19 cellular contexts compared by ENCODE assay signal in genomic region chr4:61461956-61462355, GRCh38.
DNase-seq lines count a peak whose midpoint lies in the region; ATAC-seq, FAIRE-seq and TF ChIP-seq lines count a peak whose summit lies in the region.
"Had no signal": no experiment of that assay in that cellular context is flagged by ENCODE, and none has a peak within 500 bp of the region (broad histone marks: within the 10 kb centered on the region; RNA-seq: fewer than 3 reads in every experiment).

No MANE protein-coding gene starts in this region.

- H3K9me3 Mint-ChIP-seq in osteocyte (ENCODE audit: unreplicated experiment): no peaks in the 10 kb centered on the region
- H3K9me3 Mint-ChIP-seq: H9 had no signal

- dilution Hi-C loops in endothelial cell of umbilical vein (cut with MboI; ENCODE audit: extremely low pct_ligation_motif_present, low sequenced_read_pairs): no loop called here

- no peaks in the 10 kb centered on the region for H3K9me1 ChIP-seq in endothelial cell of umbilical vein (replicated peaks; ENCODE audit: control insufficient read depth, extremely low read depth, insufficient read depth, low read length)

- H3K27ac Mint-ChIP-seq in osteocyte (ENCODE audit: unreplicated experiment): peak overlapping the region; percentile 75

- H3K9me3 ChIP-seq in PC-3 (ENCODE audit: low read length): no peaks in the 10 kb centered on the region
- H3K9me3 ChIP-seq in endothelial cell of umbilical vein (replicated peaks; ENCODE audit: control insufficient read depth, insufficient read depth, low read length): no peaks in the 10 kb centered on the region
- H3K9me3 ChIP-seq: SJCRH30 had no signal

- no peak for FAIRE-seq in endothelial cell of umbilical vein (lab: Jason Lieb, UNC)
- FAIRE-seq: K562 had no signal

- no peaks in the 10 kb centered on the region for H3K9me2 ChIP-seq in PC-3 (replicated peaks; ENCODE audit: low read length)

- peaks cover 17% of the 10 kb centered on the region for H3F3A ChIP-seq in PC-3 (ENCODE audit: low read length, unreplicated experiment)

- CTCF ChIA-PET in PC-3 (lab: Charles Lee): no interaction called here
- CTCF ChIA-PET in endothelial cell of umbilical vein (lab: Charles Lee): no interaction called here

- H2AFZ ChIP-seq in ACC112 (ENCODE audit: low read length, unreplicated experiment): peak overlapping the region; percentile 49
- peak overlapping the region; percentile 48 for H2AFZ ChIP-seq in PC-3 (ENCODE audit: low read length)
- H2AFZ ChIP-seq in endothelial cell of umbilical vein (ENCODE audit: low read depth, low read length): no peak overlapping the region

- no peaks in the 10 kb centered on the region for H3K27me3 ChIP-seq in ACC112 (ENCODE audit: insufficient read depth, low read length)
- no peaks in the 10 kb centered on the region for H3K27me3 ChIP-seq in PC-3 (ENCODE audit: low read length)
- no peaks in the 10 kb centered on the region for H3K27me3 ChIP-seq in endothelial cell of umbilical vein (ENCODE audit: control insufficient read depth in 2 of 2, insufficient read depth in 2 of 2, low read length in 2 of 2)
- H3K27me3 ChIP-seq: SJCRH30 had no signal

- H3K4me3 ChIP-seq in ACC112 (ENCODE audit: low read depth, low read length): peak overlapping the region; percentile 36; the same call in 1 of the 2 replicates
- peak overlapping the region; percentile 40; the same call in 1 of the 2 replicates for H3K4me3 ChIP-seq in PC-3 (ENCODE audit: low read length)
- no peak overlapping the region for H3K4me3 ChIP-seq in endothelial cell of umbilical vein (replicated peaks in 1 of 3; ENCODE audit: insufficient read depth in 1 of 3, low read depth in 1 of 3, low read length in 3 of 3)
- H3K4me3 ChIP-seq: K562, SJCRH30 had no signal

- H3K9ac ChIP-seq in PC-3 (ENCODE audit: low read length) (peak overlapping the region; percentile 58), endothelial cell of umbilical vein (replicated peaks; ENCODE audit: extremely low read depth, insufficient read depth, low read length) (no peak overlapping the region)

- TF ChIP-seq POLR2A in endothelial cell of umbilical vein (IDR thresholded peaks at IDR 0.05; ENCODE audit: low read depth, low read length): no peak

- no peaks in the 10 kb centered on the region for H4K20me1 ChIP-seq in PC-3 (ENCODE audit: low read length)
- no peaks in the 10 kb centered on the region for H4K20me1 ChIP-seq in endothelial cell of umbilical vein (replicated peaks; ENCODE audit: control insufficient read depth, extremely low read depth, insufficient read depth, low read length)

- no peak for DNase-seq in PC-3
- DNase-seq in endothelial cell of umbilical vein (ENCODE audit: low read depth, low spot score): no peak
- DNase-seq in osteocyte (ENCODE audit: extremely low spot score, unreplicated experiment): no peak
- no peak for DNase-seq in HPDE6-E6E7 (ENCODE audit: extremely low spot score)
- DNase-seq in NCI-H2081 (lab: John Stamatoyannopoulos, UW): no peak
- no peak for DNase-seq in retina
- DNase-seq: COR-L47; H9; NCI-H1417; NCI-H187 treated with DMSO at 0.1 percent for 48 hours; NCI-H2171; NK-92 treated with Interleukin-12 subunit alpha and Interleukin-12 subunit beta, amount 100 ng/mL, for 24 hours; SJCRH30 had no signal

- no peaks in the 10 kb centered on the region for H3K27me3 Mint-ChIP-seq in osteocyte (ENCODE audit: unreplicated experiment)

- intact Hi-C loops in PC-3 (cut with micrococcal nuclease) (loop anchor here (1.0 to 10.0 kb wide), 7 partner anchors 18 to 260 kb away; partner anchors contain the start of gene ADGRL3), endothelial cell of umbilical vein (cut with micrococcal nuclease) (no loop called here)

- no peaks in the 10 kb centered on the region for H3K36me3 Mint-ChIP-seq in osteocyte (ENCODE audit: unreplicated experiment)

- no peaks in the 10 kb centered on the region for H3K36me3 ChIP-seq in ACC112 (ENCODE audit: insufficient read depth, low read length)
- no peaks in the 10 kb centered on the region for H3K36me3 ChIP-seq in PC-3 (ENCODE audit: low read depth, low read length)
- H3K36me3 ChIP-seq in endothelial cell of umbilical vein (ENCODE audit: control insufficient read depth in 2 of 2, extremely low read depth in 1 of 2, insufficient read depth in 2 of 2, low read length in 2 of 2): no peaks in the 10 kb centered on the region
- H3K36me3 ChIP-seq: SJCRH30 had no signal

- no peak overlapping the region for H3K4me3 Mint-ChIP-seq in osteocyte (ENCODE audit: unreplicated experiment)
- H3K4me3 Mint-ChIP-seq: H9 had no signal

- POLR2A ChIA-PET in PC-3 (lab: Charles Lee; ENCODE audit: unreplicated experiment) (no interaction called here), endothelial cell of umbilical vein (lab: Charles Lee) (no interaction called here)

- peaks cover 9% of the 10 kb centered on the region for H3K4me1 Mint-ChIP-seq in osteocyte (ENCODE audit: unreplicated experiment)

- H3K4me1 ChIP-seq in ACC112 (ENCODE audit: control insufficient read depth, insufficient read depth, low read length, unreplicated experiment) (peaks cover 25% of the 10 kb centered on the region), PC-3 (ENCODE audit: insufficient read depth, low read length) (peaks cover 28% of the 10 kb centered on the region), endothelial cell of umbilical vein (ENCODE audit: control insufficient read depth, extremely low read depth, insufficient read depth, low read length) (peaks cover 23% of the 10 kb centered on the region)
- H3K4me1 ChIP-seq: SJCRH30 had no signal

- ATAC-seq in PC-3 (peak; percentile 3), HG02852 (IDR thresholded peaks at IDR 0.05; ENCODE audit: unreplicated experiment) (no peak)
- ATAC-seq: K562 had no signal

- H3K79me2 ChIP-seq in ACC112 (ENCODE audit: control insufficient read depth, insufficient read depth, low read length, unreplicated experiment) (no peaks in the 10 kb centered on the region), PC-3 (ENCODE audit: low read length) (no peaks in the 10 kb centered on the region), endothelial cell of umbilical vein (ENCODE audit: control insufficient read depth, insufficient read depth, low read length) (no peaks in the 10 kb centered on the region)

- peak overlapping the region; percentile 78 for H3K4me2 ChIP-seq in PC-3 (ENCODE audit: low read length)
- H3K4me2 ChIP-seq in endothelial cell of umbilical vein (ENCODE audit: insufficient read depth, low read length): peak overlapping the region; percentile 42

- TF ChIP-seq CTCF in PC-3 (conservative IDR thresholded peaks at IDR 0.05; ENCODE audit: low read depth, low read length) (no peak), endothelial cell of umbilical vein (IDR thresholded peaks at IDR 0.05; ENCODE audit: extremely low read depth in 1 of 2, insufficient read depth in 1 of 2, low read depth in 1 of 2, low read length in 2 of 2) (no peak), osteocyte (IDR thresholded peaks at IDR 0.05) (no peak)

- peak overlapping the region; percentile 81 for H3K27ac ChIP-seq in ACC112 (ENCODE audit: low read depth, low read length)
- H3K27ac ChIP-seq in PC-3 (ENCODE audit: low read length): peak overlapping the region; percentile 92
- H3K27ac ChIP-seq in endothelial cell of umbilical vein (ENCODE audit: insufficient read depth, low read depth, low read length): no peak overlapping the region
- H3K27ac ChIP-seq: C4-2B, HL-60, RWPE1, SJCRH30 had no signal

- BruUV-seq in PC-3 (replicated peaks; lab: Mats Ljungman, UMichigan) (no TSS peak), endothelial cell of umbilical vein (replicated peaks; lab: Mats Ljungman, UMichigan) (no TSS peak)

TF ChIP-seq in endothelial cell of umbilical vein, 7 proteins besides CTCF, POLR2A, EP300 and RAD21:
- no peak for TF ChIP-seq GATA2 (IDR thresholded peaks at IDR 0.05; ENCODE audit: insufficient read depth, insufficient read length, low read depth, low read length)
- no peak for TF ChIP-seq MAX (IDR thresholded peaks at IDR 0.05; ENCODE audit: insufficient read depth, insufficient read length)
- no peak for TF ChIP-seq FOS (IDR thresholded peaks at IDR 0.05; ENCODE audit: borderline replicate concordance, insufficient read depth, low read length)
- TF ChIP-seq JUN (IDR thresholded peaks at IDR 0.05; ENCODE audit: borderline replicate concordance, insufficient read depth, insufficient read length, low read depth): no peak

Comparison
In these comparisons a context has a peak if more than half of its experiments do, and no peak if none do; other contexts are left out.
1. H3K4me3 ChIP-seq: peak in ACC112 (single experiment) and PC-3 (single experiment); none in endothelial cell of umbilical vein (0 of 3).